Comparison of ENCODE assay signal across 8 cellular contexts in genomic region chr20:38806855-38807655, GRCh38. TPM values are rescaled to one million over a fixed set of nuclear protein-coding genes. Genes with fewer than 3 reads are reported as not detected.
DNase-seq lines count a peak whose midpoint lies in the region; ATAC-seq and TF ChIP-seq lines count a peak whose summit lies in the region.

No MANE protein-coding gene starts in this region.

- peak overlapping the region; percentile 15 to 87 (median 53) for H3K27ac ChIP-seq in esophagus squamous epithelium

- ATAC-seq in HG02642 (IDR thresholded peaks at IDR 0.05; ENCODE audit: poor library complexity, unreplicated experiment) (peak; percentile 34), HG02588 (IDR thresholded peaks at IDR 0.05; ENCODE audit: unreplicated experiment) (no peak)

- no peak for TF ChIP-seq CTCF in esophagus squamous epithelium (IDR thresholded peaks at IDR 0.05)

- H3K4me3 ChIP-seq in esophagus squamous epithelium = peak overlapping the region; percentile 41 to 77 (median 56)

- peaks cover 5 to 65% (median 8%) of the 10 kb centered on the region in 4 donors for H3K27me3 ChIP-seq in esophagus squamous epithelium

- DNase-seq in CD1c-positive myeloid dendritic cell (ENCODE audit: extremely low spot score) = peak; percentile 31
- peak; percentile 29 to 49 for DNase-seq in activated CD4-positive, alpha-beta T cell treated with anti-CD3 and anti-CD28 coated beads, Interleukin-2, amount 50 U/mL, for 4 hours
- no peak for DNase-seq in esophagus squamous epithelium (lab: John Stamatoyannopoulos, UW)
- peak; percentile 77 for DNase-seq in retina
- no peak for DNase-seq in SW480 (ENCODE audit: low spot score)
- DNase-seq in cerebellar nuclear complex (lab: John Stamatoyannopoulos, UW) = no peak

- 39 to 46% methylated on average over 6 to 13 of the region's 32 CpGs for WGBS in esophagus squamous epithelium, 2 donors

- H3K36me3 ChIP-seq in esophagus squamous epithelium = no peaks in the 10 kb centered on the region

- no peak for TF ChIP-seq POLR2A in esophagus squamous epithelium (IDR thresholded peaks at IDR 0.05)

- intact Hi-C loops in esophagus squamous epithelium (cut with DNase I) = no loop called here

- H3K9me3 ChIP-seq in esophagus squamous epithelium = no peaks in the 10 kb centered on the region

- peaks cover 6 to 54% (median 16%) of the 10 kb centered on the region in 3 donors for H3K4me1 ChIP-seq in esophagus squamous epithelium

RNA-seq across cellular contexts. Expression of gene PPP1R16B, which starts 1.6 kb away (rescaled TPM):
- 1 to 10 TPM in 3 of 4 donors, under 1 TPM in 1; 0.99 to 6.7 (median 3.6) TPM for total RNA-seq in esophagus squamous epithelium

RNA-seq across cellular contexts. Expression of gene ACTR5, which starts 58.8 kb away (rescaled TPM):
- 10 to 100 TPM in 1 of 4 donors, 1 to 10 TPM in 3; 7.0 to 12.2 (median 8.9) TPM for total RNA-seq in esophagus squamous epithelium

Comparison
In these comparisons a context has a peak if more than half of its experiments do, and no peak if none do; other contexts are left out.
1. DNase-seq: peak in CD1c-positive myeloid dendritic cell (single experiment), activated CD4-positive, alpha-beta T cell treated with anti-CD3 and anti-CD28 coated beads, Interleukin-2, amount 50 U/mL, for 4 hours (2 of 2) and retina (single experiment); none in esophagus squamous epithelium (single experiment), SW480 (single experiment) and cerebellar nuclear complex (0 of 2).